ENCODE assay signal across 10 cellular contexts in genomic region chr7:129875745-129876411, GRCh38.
DNase-seq lines count a peak whose midpoint lies in the region; ATAC-seq and TF ChIP-seq lines count a peak whose summit lies in the region.
"Had no signal": no experiment of that assay in that cellular context is flagged by ENCODE, and none has a peak within 500 bp of the region (broad histone marks: within the 10 kb centered on the region; RNA-seq: fewer than 3 reads in every experiment).

No MANE protein-coding gene starts in this region.

- H3K36me3 ChIP-seq in psoas muscle (ENCODE audit: insufficient read depth in 1 of 2, low read depth in 1 of 2) = peaks cover 2 to 18% of the 10 kb centered on the region in 2 donors
- H3K36me3 ChIP-seq in prostate gland = no peaks in the 10 kb centered on the region

- intact Hi-C loops in psoas muscle (cut with DNase I) (loop anchor here (5.0 to 10.0 kb wide), 2 partner anchors 49 to 76 kb away; partner anchors contain the start of gene UBE2H (in 1 of the 2)), prostate gland (cut with DNase I) (no loop called here)

- whole genome bisulfite sequencing in psoas muscle, 3 donors = 37 to 51% (median 37%) methylated on average over 5 of the region's 5 CpGs
- 36% methylated on average over 5 of the region's 5 CpGs for WGBS in prostate gland

- H3K4me3 ChIP-seq in psoas muscle (peak overlapping the region; percentile 43), prostate gland (no peak overlapping the region)

- DNase-seq in H4 (ENCODE audit: low spot score) = peak; percentile 63
- DNase-seq in fibroblast of gingiva (ENCODE audit: low read depth) = peak; percentile 11
- no peak for DNase-seq in psoas muscle
- no peak for DNase-seq in NCI-H510A (lab: John Stamatoyannopoulos, UW)
- DNase-seq in prostate gland (ENCODE audit: low spot score) = no peak
- DNase-seq: effector CD8-positive, alpha-beta T cell; NCI-H1105; posterior cingulate gyrus had no signal

- peaks cover 43% of the 10 kb centered on the region for H3K4me1 ChIP-seq in psoas muscle
- H3K4me1 ChIP-seq in prostate gland (replicated peaks) = peaks cover 8% of the 10 kb centered on the region

- TF ChIP-seq POLR2A in prostate gland (IDR thresholded peaks at IDR 0.05) = no peak

- TF ChIP-seq CTCF in psoas muscle (IDR thresholded peaks at IDR 0.05) (no peak), prostate gland (IDR thresholded peaks at IDR 0.05) (no peak)

- H3K27me3 ChIP-seq in psoas muscle (ENCODE audit: insufficient read depth in 3 of 3, low read length in 2 of 3) (no peaks in the 10 kb centered on the region), prostate gland (replicated peaks; ENCODE audit: insufficient read depth) (no peaks in the 10 kb centered on the region)

- H3K27ac ChIP-seq in psoas muscle (peak overlapping the region; percentile 60), prostate gland (no peak overlapping the region)

- peak; percentile 61 for ATAC-seq in SK-N-SH treated with all-trans-retinoic acid at 6 μM for 48 hours
- ATAC-seq in psoas muscle = peak; percentile 48 to 80 (median 76)
- no peak for ATAC-seq in HG03045 (IDR thresholded peaks at IDR 0.05; ENCODE audit: unreplicated experiment)

- H3K9me3 ChIP-seq in psoas muscle (no peaks in the 10 kb centered on the region), prostate gland (no peaks in the 10 kb centered on the region)

TF ChIP-seq in SK-N-SH treated with all-trans-retinoic acid at 6 μM for 48 hours, 23 proteins besides CTCF, POLR2A, EP300 and RAD21:
- TF ChIP-seq ZNF565 (CRISPR knock-in tag; conservative IDR thresholded peaks at IDR 0.05; ENCODE audit: low read depth) = no peak
- no peak for TF ChIP-seq ZFP3 (CRISPR knock-in tag; IDR thresholded peaks at IDR 0.05)
- no peak for TF ChIP-seq ARNTL (CRISPR knock-in tag; IDR thresholded peaks at IDR 0.05; ENCODE audit: borderline replicate concordance, low read depth)
- TF ChIP-seq SNAI2 (CRISPR knock-in tag; IDR thresholded peaks at IDR 0.05) = no peak
- no peak for TF ChIP-seq ISL1 (CRISPR knock-in tag; IDR thresholded peaks at IDR 0.05)
- no peak for TF ChIP-seq ZFP30 (CRISPR knock-in tag; IDR thresholded peaks at IDR 0.05)
- TF ChIP-seq PATZ1 (CRISPR knock-in tag; IDR thresholded peaks at IDR 0.05; ENCODE audit: borderline replicate concordance) = no peak
- no peak for TF ChIP-seq BACH2 (CRISPR knock-in tag; IDR thresholded peaks at IDR 0.05; ENCODE audit: borderline replicate concordance)
- TF ChIP-seq PPARA (CRISPR knock-in tag; IDR thresholded peaks at IDR 0.05; ENCODE audit: borderline replicate concordance) = no peak
- TF ChIP-seq TSHZ2 (CRISPR knock-in tag; IDR thresholded peaks at IDR 0.05) = no peak
- no peak for TF ChIP-seq OSR1 (CRISPR knock-in tag; IDR thresholded peaks at IDR 0.05)
- TF ChIP-seq GLIS3 (CRISPR knock-in tag; IDR thresholded peaks at IDR 0.05) = no peak

Comparison
In these comparisons a context has a peak if more than half of its experiments do, and no peak if none do; other contexts are left out.
1. DNase-seq: peak in H4 (single experiment) and fibroblast of gingiva (single experiment); none in psoas muscle (0 of 2), NCI-H510A (single experiment) and prostate gland (single experiment).